ENCODE assay signal across 9 cellular contexts in genomic region chr3:4906107-4906621, GRCh38.
DNase-seq lines count a peak whose midpoint lies in the region; ATAC-seq, FAIRE-seq and TF ChIP-seq lines count a peak whose summit lies in the region.
"Had no signal": no experiment of that assay in that cellular context is flagged by ENCODE, and none has a peak within 500 bp of the region (broad histone marks: within the 10 kb centered on the region; RNA-seq: fewer than 3 reads in every experiment).

No MANE protein-coding gene starts in this region.

- peak; percentile 37 for DNase-seq in stimulated activated CD4-positive, alpha-beta T cell treated with anti-CD3 and anti-CD28 coated beads, Interleukin-4, amount 100 ng/mL, for 24 hours
- DNase-seq in stimulated activated CD4-positive, alpha-beta T cell treated with anti-CD3 and anti-CD28 coated beads, Interleukin-4, amount 100 ng/mL, for 4 hours = no peak
- DNase-seq in RCC 7860 (ENCODE audit: low spot score) = peak; percentile 93
- no peak for DNase-seq in type B pancreatic cell (ENCODE audit: extremely low spot score, unreplicated experiment)
- no peak for DNase-seq in D721Med (ENCODE audit: insufficient read length, low spot score)
- no peak for DNase-seq in stimulated activated CD8-positive, alpha-beta memory T cell treated with anti-CD3 and anti-CD28 coated beads, Interleukin-4, amount 100 ng/mL, for 48 hours

- no peaks in the 10 kb centered on the region for H3K9me3 Mint-ChIP-seq in type B pancreatic cell
- H3K9me3 Mint-ChIP-seq: CD14-positive monocyte had no signal

- no peak overlapping the region for H3K4me3 ChIP-seq in esophagus (ENCODE audit: low read depth in 1 of 2, low read length in 2 of 2)

- peaks cover 46% of the 10 kb centered on the region for H3K4me1 Mint-ChIP-seq in type B pancreatic cell (ENCODE audit: unreplicated experiment)

- no peak for ATAC-seq in GM21619 (IDR thresholded peaks at IDR 0.05; ENCODE audit: unreplicated experiment)

- peak overlapping the region; percentile 9 for H3K4me3 Mint-ChIP-seq in type B pancreatic cell
- H3K4me3 Mint-ChIP-seq: CD14-positive monocyte had no signal

- H3K27me3 ChIP-seq in esophagus (ENCODE audit: control insufficient read depth in 1 of 2, insufficient read depth in 2 of 2, low read length in 2 of 2) = no peaks in the 10 kb centered on the region

- peaks cover 0 to 4% of the 10 kb centered on the region in 2 donors for H3K4me1 ChIP-seq in esophagus (ENCODE audit: control insufficient read depth in 2 of 2, insufficient read depth in 2 of 2, low read length in 1 of 2)

- H3K36me3 Mint-ChIP-seq in type B pancreatic cell = no peaks in the 10 kb centered on the region
- H3K36me3 Mint-ChIP-seq: CD14-positive monocyte had no signal

- FAIRE-seq in RCC 7860 (lab: Jason Lieb, UNC) (peak; percentile 89), D721Med (lab: Jason Lieb, UNC) (no peak)

- 25 to 26% methylated on average over 3 of the region's 3 CpGs for WGBS in esophagus, 2 donors

- H3K27me3 Mint-ChIP-seq in type B pancreatic cell = no peaks in the 10 kb centered on the region

- no peaks in the 10 kb centered on the region for H3K9me3 ChIP-seq in esophagus (ENCODE audit: control insufficient read depth in 2 of 2, insufficient read depth in 1 of 2, low read depth in 1 of 2, low read length in 1 of 2)

- no peak for TF ChIP-seq CTCF in type B pancreatic cell (conservative IDR thresholded peaks at IDR 0.05)
- no peak for TF ChIP-seq CTCF in D721Med (IDR thresholded peaks at IDR 0.05; ENCODE audit: insufficient read depth, missing control alignments)

- H3K27ac ChIP-seq in esophagus (ENCODE audit: low read depth in 2 of 2, low read length in 1 of 2) = peak overlapping the region; percentile 18 to 30

- peak overlapping the region; percentile 95 for H3K27ac Mint-ChIP-seq in type B pancreatic cell

- no peaks in the 10 kb centered on the region for H3K36me3 ChIP-seq in esophagus (ENCODE audit: control insufficient read depth in 2 of 2, insufficient read depth in 2 of 2, low read length in 1 of 2)

Comparison
In these comparisons a context has a peak if more than half of its experiments do, and no peak if none do; other contexts are left out.
1. DNase-seq: peak in stimulated activated CD4-positive, alpha-beta T cell treated with anti-CD3 and anti-CD28 coated beads, Interleukin-4, amount 100 ng/mL, for 24 hours (single experiment) and RCC 7860 (single experiment); none in stimulated activated CD4-positive, alpha-beta T cell treated with anti-CD3 and anti-CD28 coated beads, Interleukin-4, amount 100 ng/mL, for 4 hours (0 of 2), type B pancreatic cell (single experiment), D721Med (single experiment) and stimulated activated CD8-positive, alpha-beta memory T cell treated with anti-CD3 and anti-CD28 coated beads, Interleukin-4, amount 100 ng/mL, for 48 hours (single experiment).